In genomic region chr16:35908942-35909341, GRCh38 we compare ENCODE assay signal across 13 cellular contexts.
DNase-seq lines count a peak whose midpoint lies in the region; ATAC-seq lines count a peak whose summit lies in the region.
"Had no signal": no experiment of that assay in that cellular context is flagged by ENCODE, and none has a peak within 500 bp of the region (broad histone marks: within the 10 kb centered on the region; RNA-seq: fewer than 3 reads in every experiment).

No MANE protein-coding gene starts in this region.

- no peak for ATAC-seq in activated naive CD8-positive, alpha-beta T cell treated with anti-CD3 and anti-CD28 coated beads, Interleukin-2, amount 50 U/mL, for 24 hours
- no peak for ATAC-seq in HG02973 (IDR thresholded peaks at IDR 0.05; ENCODE audit: unreplicated experiment)
- ATAC-seq in HG02840 (IDR thresholded peaks at IDR 0.05; ENCODE audit: low FRiP score, unreplicated experiment), result no peak
- ATAC-seq: stimulated activated naive CD8-positive, alpha-beta T cell treated with anti-CD3 and anti-CD28 coated beads, Interleukin-15, amount 100 ng/mL, for 72 hours had no signal

- H3K4me3 ChIP-seq in SJCRH30, result no peak overlapping the region
- H3K4me3 ChIP-seq in effector memory CD4-positive, alpha-beta T cell (ENCODE audit: insufficient read depth, low read depth, low read length, poor library complexity, severe bottlenecking), result no peak overlapping the region

- peaks cover 52% of the 10 kb centered on the region for H3K9me3 Mint-ChIP-seq in activated naive CD8-positive, alpha-beta T cell treated with anti-CD3 and anti-CD28 coated beads, Interleukin-2, amount 50 U/mL, for 24 hours
- H3K9me3 Mint-ChIP-seq in activated naive CD8-positive, alpha-beta T cell treated with anti-CD3 and anti-CD28 coated beads for 36 hours, result peaks cover 43% of the 10 kb centered on the region

- no peaks in the 10 kb centered on the region for H3K27me3 Mint-ChIP-seq in activated naive CD8-positive, alpha-beta T cell treated with anti-CD3 and anti-CD28 coated beads, Interleukin-2, amount 50 U/mL, for 24 hours
- no peaks in the 10 kb centered on the region for H3K27me3 Mint-ChIP-seq in activated naive CD8-positive, alpha-beta T cell treated with anti-CD3 and anti-CD28 coated beads for 36 hours
- H3K27me3 Mint-ChIP-seq: activated T-cell treated with anti-CD3 and anti-CD28 coated beads, Interleukin-2, amount 50 U/mL, for 24 hours; B cell; stimulated activated naive CD8-positive, alpha-beta T cell treated with anti-CD3 and anti-CD28 coated beads, Interleukin-15, amount 100 ng/mL, for 72 hours had no signal

- no peaks in the 10 kb centered on the region for H3K4me1 ChIP-seq in SJCRH30
- H3K4me1 ChIP-seq in effector memory CD4-positive, alpha-beta T cell (ENCODE audit: control insufficient read depth, insufficient read depth, low read length, poor library complexity, severe bottlenecking), result no peaks in the 10 kb centered on the region

- in situ Hi-C loops in KBM-7 (cut with MboI; ENCODE audit: low pct_unique_long_range_greater_than_20kb, low sequenced_read_pairs), result no loop called here

- no peak overlapping the region for H3K27ac ChIP-seq in SJCRH30
- no peak overlapping the region for H3K27ac ChIP-seq in effector memory CD4-positive, alpha-beta T cell (ENCODE audit: insufficient read depth, low read length, poor library complexity, severe bottlenecking)

- H3K36me3 ChIP-seq in SJCRH30, result no peaks in the 10 kb centered on the region
- no peaks in the 10 kb centered on the region for H3K36me3 ChIP-seq in effector memory CD4-positive, alpha-beta T cell (ENCODE audit: control insufficient read depth, insufficient read depth, low read length)

- no peaks in the 10 kb centered on the region for H3K27me3 ChIP-seq in SJCRH30
- H3K27me3 ChIP-seq in effector memory CD4-positive, alpha-beta T cell (replicated peaks; ENCODE audit: control insufficient read depth, insufficient read depth, low read length, poor library complexity, severe bottlenecking), result no peaks in the 10 kb centered on the region

- H3K4me1 Mint-ChIP-seq in activated naive CD8-positive, alpha-beta T cell treated with anti-CD3 and anti-CD28 coated beads, Interleukin-2, amount 50 U/mL, for 24 hours, result no peaks in the 10 kb centered on the region
- H3K4me1 Mint-ChIP-seq in activated naive CD8-positive, alpha-beta T cell treated with anti-CD3 and anti-CD28 coated beads for 36 hours, result no peaks in the 10 kb centered on the region
- H3K4me1 Mint-ChIP-seq: B cell; stimulated activated naive CD8-positive, alpha-beta T cell treated with anti-CD3 and anti-CD28 coated beads, Interleukin-15, amount 100 ng/mL, for 72 hours had no signal

- H3K36me3 Mint-ChIP-seq in activated naive CD8-positive, alpha-beta T cell treated with anti-CD3 and anti-CD28 coated beads, Interleukin-2, amount 50 U/mL, for 24 hours (ENCODE audit: low read depth), result peaks cover 3% of the 10 kb centered on the region
- H3K36me3 Mint-ChIP-seq in activated naive CD8-positive, alpha-beta T cell treated with anti-CD3 and anti-CD28 coated beads for 36 hours, result no peaks in the 10 kb centered on the region

- H3K9me3 ChIP-seq in SJCRH30 (replicated peaks), result no peaks in the 10 kb centered on the region
- H3K9me3 ChIP-seq in effector memory CD4-positive, alpha-beta T cell (ENCODE audit: control insufficient read depth, low read length), result peaks cover 11% of the 10 kb centered on the region

- no peak overlapping the region for H3K27ac Mint-ChIP-seq in activated naive CD8-positive, alpha-beta T cell treated with anti-CD3 and anti-CD28 coated beads, Interleukin-2, amount 50 U/mL, for 24 hours
- no peak overlapping the region for H3K27ac Mint-ChIP-seq in activated naive CD8-positive, alpha-beta T cell treated with anti-CD3 and anti-CD28 coated beads for 36 hours
- H3K27ac Mint-ChIP-seq: activated T-cell treated with anti-CD3 and anti-CD28 coated beads, Interleukin-2, amount 50 U/mL, for 24 hours; B cell; stimulated activated naive CD8-positive, alpha-beta T cell treated with anti-CD3 and anti-CD28 coated beads, Interleukin-15, amount 100 ng/mL, for 72 hours had no signal

- no peak overlapping the region for H3K4me3 Mint-ChIP-seq in activated naive CD8-positive, alpha-beta T cell treated with anti-CD3 and anti-CD28 coated beads, Interleukin-2, amount 50 U/mL, for 24 hours
- H3K4me3 Mint-ChIP-seq in activated naive CD8-positive, alpha-beta T cell treated with anti-CD3 and anti-CD28 coated beads for 36 hours, result no peak overlapping the region
- H3K4me3 Mint-ChIP-seq: activated T-cell treated with anti-CD3 and anti-CD28 coated beads, Interleukin-2, amount 50 U/mL, for 24 hours; B cell; stimulated activated naive CD8-positive, alpha-beta T cell treated with anti-CD3 and anti-CD28 coated beads, Interleukin-15, amount 100 ng/mL, for 72 hours had no signal

- peak; percentile 5 for DNase-seq in activated naive CD8-positive, alpha-beta T cell treated with anti-CD3 and anti-CD28 coated beads, Interleukin-2, amount 50 U/mL, for 24 hours
- DNase-seq in activated naive CD8-positive, alpha-beta T cell treated with anti-CD3 and anti-CD28 coated beads for 36 hours, result no peak
- peak; percentile 46 for DNase-seq in KBM-7
- peak; percentile 19 to 55 for DNase-seq in SJCRH30
- no peak for DNase-seq in effector memory CD4-positive, alpha-beta T cell
- DNase-seq in effector CD4-positive, alpha-beta T cell, result no peak
- DNase-seq: activated T-cell treated with anti-CD3 and anti-CD28 coated beads, Interleukin-2, amount 50 U/mL, for 24 hours; GOT3; kidney glomerular epithelial cell; stimulated activated naive CD8-positive, alpha-beta T cell treated with anti-CD3 and anti-CD28 coated beads, Interleukin-15, amount 100 ng/mL, for 72 hours had no signal

Comparison
In these comparisons a context has a peak if more than half of its experiments do, and no peak if none do; other contexts are left out.
1. DNase-seq: peak in activated naive CD8-positive, alpha-beta T cell treated with anti-CD3 and anti-CD28 coated beads, Interleukin-2, amount 50 U/mL, for 24 hours (single experiment), KBM-7 (single experiment) and SJCRH30 (2 of 2); none in activated naive CD8-positive, alpha-beta T cell treated with anti-CD3 and anti-CD28 coated beads for 36 hours (single experiment), effector memory CD4-positive, alpha-beta T cell (0 of 3) and effector CD4-positive, alpha-beta T cell (single experiment).